ENCODE assay signal across 24 cellular contexts in genomic region chrX:148316446-148316845, GRCh38.
DNase-seq lines count a peak whose midpoint lies in the region; ATAC-seq, FAIRE-seq and TF ChIP-seq lines count a peak whose summit lies in the region.
"Had no signal": no experiment of that assay in that cellular context is flagged by ENCODE, and none has a peak within 500 bp of the region (broad histone marks: within the 10 kb centered on the region; RNA-seq: fewer than 3 reads in every experiment).

No MANE protein-coding gene starts in this region.

- H3K4me3 ChIP-seq in BLaER1 treated with 17β-estradiol and CSF1 and Interleukin-3, amounts not matched to agents 10 nM and 100 nM, result no peak overlapping the region; a peak in 1 of 20 replicates
- H3K4me3 ChIP-seq in OCI-LY7 (ENCODE audit: low read depth, low read length, poor library complexity, severe bottlenecking) (no peak overlapping the region), astrocyte (ENCODE audit: insufficient read depth, low read depth, low read length) (no peak overlapping the region), PC-3 (ENCODE audit: low read length) (no peak overlapping the region)
- H3K4me3 ChIP-seq: GM23248 had no signal

- H3K4me1 ChIP-seq in BLaER1 treated with 17β-estradiol and CSF1 and Interleukin-3, amounts not matched to agents 10 nM and 100 nM, result peaks cover 11 to 39% (median 27%) of the 10 kb centered on the region in 10 experiments; a peak in 18 of 20 replicates
- H3K4me1 ChIP-seq in OCI-LY7 (ENCODE audit: insufficient read depth, low read length, poor library complexity, severe bottlenecking) (peaks cover 23% of the 10 kb centered on the region), astrocyte (ENCODE audit: insufficient read depth, low read length) (no peaks in the 10 kb centered on the region), PC-3 (ENCODE audit: insufficient read depth, low read length) (no peaks in the 10 kb centered on the region)

- peak overlapping the region in 9 of 11 experiments; percentile 1 to 26 (median 19); a peak in 10 of 22 replicates for H3K4me2 ChIP-seq in BLaER1 treated with 17β-estradiol and CSF1 and Interleukin-3, amounts not matched to agents 10 nM and 100 nM
- H3K4me2 ChIP-seq in OCI-LY7 (ENCODE audit: low read length) (no peak overlapping the region), astrocyte (ENCODE audit: low read length) (no peak overlapping the region), PC-3 (ENCODE audit: low read length) (no peak overlapping the region)

- H3K4me3 Mint-ChIP-seq in astrocyte (ENCODE audit: unreplicated experiment), result no peak overlapping the region
- no peak overlapping the region for H3K4me3 Mint-ChIP-seq in activated T-cell treated with anti-CD3 and anti-CD28 coated beads, Interleukin-2, amount 50 U/mL, for 4 hours
- H3K4me3 Mint-ChIP-seq: CD4-positive, alpha-beta T cell had no signal

- intact Hi-C loops in OCI-LY7 (cut with micrococcal nuclease; ENCODE audit: unreplicated experiment) (no loop called here), PC-3 (cut with micrococcal nuclease) (no loop called here)

- peak; percentile 72 for FAIRE-seq in astrocyte (lab: Jason Lieb, UNC)
- FAIRE-seq: D721Med, G401.6 had no signal

- H3K9me2 ChIP-seq in OCI-LY7 (ENCODE audit: insufficient read depth, low read length) (no peaks in the 10 kb centered on the region), PC-3 (replicated peaks; ENCODE audit: low read length) (no peaks in the 10 kb centered on the region)

- TF ChIP-seq CTCF in OCI-LY7 (conservative IDR thresholded peaks at IDR 0.05; ENCODE audit: low read length) (no peak), astrocyte (IDR thresholded peaks at IDR 0.05; ENCODE audit: insufficient read depth, low read depth, low read length) (no peak), PC-3 (conservative IDR thresholded peaks at IDR 0.05; ENCODE audit: low read depth, low read length) (no peak)

- POLR2A ChIA-PET in OCI-LY7 (lab: Charles Lee) (no interaction called here), PC-3 (lab: Charles Lee; ENCODE audit: unreplicated experiment) (no interaction called here)

- no peaks in the 10 kb centered on the region for H3K36me3 Mint-ChIP-seq in astrocyte (ENCODE audit: low read depth, unreplicated experiment)
- no peaks in the 10 kb centered on the region for H3K36me3 Mint-ChIP-seq in activated T-cell treated with anti-CD3 and anti-CD28 coated beads, Interleukin-2, amount 50 U/mL, for 4 hours (ENCODE audit: insufficient read depth)

- H3K79me2 ChIP-seq in OCI-LY7 (ENCODE audit: insufficient read depth, low read depth, low read length) (no peaks in the 10 kb centered on the region), astrocyte (ENCODE audit: insufficient read depth, low read length) (no peaks in the 10 kb centered on the region), PC-3 (ENCODE audit: low read length) (no peaks in the 10 kb centered on the region)

- no peaks in the 10 kb centered on the region for H3K27me3 Mint-ChIP-seq in astrocyte (ENCODE audit: low read depth, unreplicated experiment)
- H3K27me3 Mint-ChIP-seq in activated T-cell treated with anti-CD3 and anti-CD28 coated beads, Interleukin-2, amount 50 U/mL, for 4 hours (ENCODE audit: low read depth), result no peaks in the 10 kb centered on the region
- H3K27me3 Mint-ChIP-seq: CD4-positive, alpha-beta T cell had no signal

- no peak overlapping the region for H3K27ac Mint-ChIP-seq in astrocyte (ENCODE audit: unreplicated experiment)
- H3K27ac Mint-ChIP-seq: CD4-positive, alpha-beta T cell had no signal

- H3K27ac ChIP-seq in BLaER1 treated with 17β-estradiol and CSF1 and Interleukin-3, amounts not matched to agents 10 nM and 100 nM, result peak overlapping the region in 4 of 11 experiments; percentile 2 to 42 (median 36); a peak in 5 of 22 replicates
- H3K27ac ChIP-seq in OCI-LY7 (ENCODE audit: low read depth, low read length, poor library complexity, severe bottlenecking), result no peak overlapping the region
- no peak overlapping the region for H3K27ac ChIP-seq in astrocyte (ENCODE audit: low read depth, low read length)
- H3K27ac ChIP-seq in PC-3 (ENCODE audit: low read length), result no peak overlapping the region
- H3K27ac ChIP-seq: GM23248, RWPE1 had no signal

- ATAC-seq in activated T-cell treated with anti-CD3 and anti-CD28 coated beads, Interleukin-2, amount 50 U/mL, for 4 hours, result no peak
- no peak for ATAC-seq in GM19351 (IDR thresholded peaks at IDR 0.05; ENCODE audit: unreplicated experiment)
- no peak for ATAC-seq in HG02970 (IDR thresholded peaks at IDR 0.05; ENCODE audit: low FRiP score, unreplicated experiment)
- ATAC-seq in PC-3, result no peak
- ATAC-seq: Panc1 had no signal

- DNase-seq in OCI-LY7 (ENCODE audit: low spot score) (no peak), astrocyte (ENCODE audit: low read depth) (no peak), lung microvascular endothelial cell (ENCODE audit: low read depth in 2 of 2) (peak; percentile 47 to 70), PC-3 (no peak)
- DNase-seq in activated T-cell treated with anti-CD3 and anti-CD28 coated beads, Interleukin-2, amount 50 U/mL, for 4 hours, result no peak
- DNase-seq: CD4-positive, alpha-beta T cell; DMS53; GM23248; H7; Karpas-422; NCI-H1105 treated with DMSO at 0.1 percent for 48 hours; NCI-H146; NCI-H1930; NCI-H2107; NCI-H524 treated with DMSO at 0.1 percent for 48 hours; NCI-H774; SHP77 had no signal

- H3K27me3 ChIP-seq in BLaER1 treated with 17β-estradiol and CSF1 and Interleukin-3, amounts not matched to agents 10 nM and 100 nM, result no peaks in the 10 kb centered on the region
- H3K27me3 ChIP-seq in astrocyte (ENCODE audit: insufficient read depth, low read length) (no peaks in the 10 kb centered on the region), PC-3 (ENCODE audit: low read length) (no peaks in the 10 kb centered on the region)

- no TSS peak for BruUV-seq in OCI-LY7 (replicated peaks; lab: Mats Ljungman, UMichigan)
- no TSS peak for BruUV-seq in PC-3 (replicated peaks; lab: Mats Ljungman, UMichigan)

- no peaks in the 10 kb centered on the region for H3K9me3 Mint-ChIP-seq in astrocyte (ENCODE audit: unreplicated experiment)
- H3K9me3 Mint-ChIP-seq in activated T-cell treated with anti-CD3 and anti-CD28 coated beads, Interleukin-2, amount 50 U/mL, for 4 hours, result no peaks in the 10 kb centered on the region
- H3K9me3 Mint-ChIP-seq: CD4-positive, alpha-beta T cell had no signal

- no peak overlapping the region for H3K9ac ChIP-seq in BLaER1 treated with 17β-estradiol and CSF1 and Interleukin-3, amounts not matched to agents 10 nM and 100 nM
- H3K9ac ChIP-seq in astrocyte (ENCODE audit: low read length) (no peak overlapping the region), PC-3 (ENCODE audit: low read length) (no peak overlapping the region)
- H3K9ac ChIP-seq: GM23248 had no signal

- no peaks in the 10 kb centered on the region for H4K20me1 ChIP-seq in BLaER1 treated with 17β-estradiol and CSF1 and Interleukin-3, amounts not matched to agents 10 nM and 100 nM
- H4K20me1 ChIP-seq in OCI-LY7 (ENCODE audit: insufficient read depth, low read length), result no peaks in the 10 kb centered on the region
- no peaks in the 10 kb centered on the region for H4K20me1 ChIP-seq in astrocyte (ENCODE audit: insufficient read depth, low read length)
- H4K20me1 ChIP-seq in PC-3 (ENCODE audit: low read length), result no peaks in the 10 kb centered on the region

- H3K9me3 ChIP-seq in BLaER1 treated with 17β-estradiol and CSF1 and Interleukin-3, amounts not matched to agents 10 nM and 100 nM (replicated peaks in 1 of 11), result peaks cover 22 to 89% (median 77%) of the 10 kb centered on the region in 11 experiments
- H3K9me3 ChIP-seq in OCI-LY7 (ENCODE audit: low read length) (no peaks in the 10 kb centered on the region), astrocyte (ENCODE audit: insufficient read depth, low read depth, low read length) (no peaks in the 10 kb centered on the region), PC-3 (ENCODE audit: low read length) (no peaks in the 10 kb centered on the region)

- peaks cover 3% of the 10 kb centered on the region for H3K4me1 Mint-ChIP-seq in astrocyte (ENCODE audit: low read depth, unreplicated experiment)
- H3K4me1 Mint-ChIP-seq in activated T-cell treated with anti-CD3 and anti-CD28 coated beads, Interleukin-2, amount 50 U/mL, for 4 hours (ENCODE audit: low read depth), result peaks cover 11% of the 10 kb centered on the region

- peak overlapping the region; percentile 67; the same call in 1 of the 2 replicates for H2AFZ ChIP-seq in OCI-LY7 (ENCODE audit: low read length)
- no peak overlapping the region for H2AFZ ChIP-seq in astrocyte (ENCODE audit: low read depth, low read length)
- H2AFZ ChIP-seq in PC-3 (ENCODE audit: low read length), result no peak overlapping the region
- H2AFZ ChIP-seq: GM23248 had no signal

- peaks cover 0 to 12% (median 0%) of the 10 kb centered on the region in 11 experiments; a peak in 4 of 22 replicates for H3K36me3 ChIP-seq in BLaER1 treated with 17β-estradiol and CSF1 and Interleukin-3, amounts not matched to agents 10 nM and 100 nM
- H3K36me3 ChIP-seq in OCI-LY7 (ENCODE audit: insufficient read depth, low read length) (no peaks in the 10 kb centered on the region), astrocyte (ENCODE audit: insufficient read depth, low read length) (no peaks in the 10 kb centered on the region), PC-3 (ENCODE audit: low read depth, low read length) (no peaks in the 10 kb centered on the region)

- H3F3A ChIP-seq in PC-3 (ENCODE audit: low read length, unreplicated experiment), result no peaks in the 10 kb centered on the region

- CTCF ChIA-PET in OCI-LY7 (lab: Charles Lee; ENCODE audit: unreplicated experiment), result no interaction called here
- CTCF ChIA-PET in PC-3 (lab: Charles Lee), result no interaction called here

Comparison
In these comparisons a context has a peak if more than half of its experiments do, and no peak if none do; other contexts are left out.
1. H3K4me2 ChIP-seq: peak in BLaER1 treated with 17β-estradiol and CSF1 and Interleukin-3, amounts not matched to agents 10 nM and 100 nM (9 of 11); none in OCI-LY7 (single experiment), astrocyte (single experiment) and PC-3 (single experiment).
2. DNase-seq: peak in lung microvascular endothelial cell (2 of 2); none in OCI-LY7 (single experiment), astrocyte (single experiment), activated T-cell treated with anti-CD3 and anti-CD28 coated beads, Interleukin-2, amount 50 U/mL, for 4 hours (single experiment) and PC-3 (single experiment).